In the genomic region with DNA sequence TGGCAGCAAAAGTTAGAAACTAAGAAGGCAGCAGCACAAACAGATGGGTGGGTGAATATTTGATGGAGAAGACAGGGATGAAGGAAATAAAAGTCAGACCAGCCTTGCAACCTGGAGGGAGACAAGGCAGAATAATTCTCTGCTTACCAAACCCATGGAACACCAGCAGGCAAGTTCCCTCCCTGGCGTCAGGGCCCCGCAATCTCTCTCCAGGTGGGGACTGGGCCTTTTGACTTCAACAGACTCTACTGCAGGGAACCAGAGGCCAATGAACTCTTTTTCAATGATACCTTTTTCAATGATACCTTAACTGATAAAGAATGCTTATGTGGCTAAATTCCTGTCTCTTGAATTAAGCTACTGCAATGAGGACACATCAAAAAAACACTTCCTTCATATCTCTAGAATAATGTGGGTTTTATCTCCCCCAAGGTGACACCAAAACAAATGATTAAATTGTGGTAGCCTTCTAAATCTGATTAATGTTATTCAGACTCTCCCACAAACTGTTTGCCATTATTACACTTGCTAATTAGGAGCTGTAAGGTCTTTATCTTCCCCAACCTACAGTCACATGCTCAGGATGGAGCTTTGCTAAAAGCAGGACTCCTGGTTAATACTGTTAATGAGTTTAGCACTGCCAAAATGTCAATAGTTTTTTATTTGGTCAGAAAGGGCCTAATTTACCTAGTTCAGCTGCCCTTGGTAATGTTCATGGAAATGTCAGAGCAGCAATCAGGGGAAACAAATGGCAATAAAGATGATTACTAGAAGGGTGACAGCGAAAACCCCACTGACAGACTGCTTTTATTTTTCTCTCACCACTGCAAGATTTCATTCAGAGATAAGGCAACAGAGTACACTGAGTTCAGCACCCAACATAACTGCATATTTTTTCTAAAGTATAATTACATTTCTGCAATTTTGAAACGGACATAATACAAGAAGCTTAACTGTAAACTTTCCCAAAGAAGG, we compare ENCODE assay signal across 22 cellular contexts.
A peak's percentile ranks its signal among the peaks of the same experiment; 100 is the strongest.
DNase-seq lines count a peak whose midpoint lies in the region; ATAC-seq, FAIRE-seq and TF ChIP-seq lines count a peak whose summit lies in the region.
"Had no signal": no experiment of that assay in that cellular context is flagged by ENCODE, and none has a peak within 500 bp of the region (broad histone marks: within the 10 kb centered on the region; RNA-seq: fewer than 3 reads in every experiment).

No MANE protein-coding gene starts in this region.

- CTCF ChIA-PET in IMR-90 (lab: Yijun Ruan, JAX): no interaction called here
- CTCF ChIA-PET in mammary epithelial cell (lab: Charles Lee; ENCODE audit: low non-redundant PET): no interaction called here

- no peak for ATAC-seq in IMR-90 (ENCODE audit: low read depth)
- no peak for ATAC-seq in GM18511 (IDR thresholded peaks at IDR 0.05; ENCODE audit: unreplicated experiment)
- ATAC-seq: left lobe of liver; naive thymus-derived CD8-positive, alpha-beta T cell; Panc1 had no signal

- H3K79me2 ChIP-seq in mammary epithelial cell (ENCODE audit: insufficient read depth, low read length): peaks cover 91% of the 10 kb centered on the region

- H3K4me1 ChIP-seq in IMR-90 (ENCODE audit: control insufficient read depth, insufficient read depth, low read length) (peaks cover 12% of the 10 kb centered on the region), mammary epithelial cell (ENCODE audit: insufficient read depth, low read length) (peaks cover 71% of the 10 kb centered on the region), kidney (ENCODE audit: control insufficient read depth in 1 of 2, insufficient read depth in 1 of 2, low read depth in 1 of 2, low read length in 2 of 2) (peaks cover 6 to 11% of the 10 kb centered on the region in 2 donors)

- in situ Hi-C loops in IMR-90 (cut with MboI; ENCODE audit: low sequenced_read_pairs): no loop called here
- in situ Hi-C loops in mammary epithelial cell (cut with MboI; ENCODE audit: low sequenced_read_pairs in 2 of 2): no loop called here

- H4K5ac ChIP-seq in IMR-90 (ENCODE audit: low read depth, low read length): no peak overlapping the region

- intact Hi-C loops in IMR-90 (cut with micrococcal nuclease) (no loop called here), mammary epithelial cell (cut with micrococcal nuclease) (no loop called here), kidney (cut with DNase I) (no loop called here)

- peak; percentile 58 for FAIRE-seq in kidney (lab: Jason Lieb, UNC)
- FAIRE-seq: GM18507 had no signal

- WGBS in IMR-90 (ENCODE audit: extremely low coverage in 2 of 2, insufficient read length in 1 of 2), 2 experiments: no CpG with 5 or more reads among the region's 4 CpGs
- WGBS in mammary epithelial cell (ENCODE audit: low coverage, missing lambda C conversion rate): 89% methylated on average over 4 of the region's 4 CpGs

- H2AFZ ChIP-seq in IMR-90 (replicated peaks; ENCODE audit: low read length, poor library complexity): no peak overlapping the region
- H2AFZ ChIP-seq in mammary epithelial cell (ENCODE audit: low read depth, low read length): no peak overlapping the region

- H3K27ac ChIP-seq in IMR-90 (ENCODE audit: insufficient read depth, low read length) (no peak overlapping the region), mammary epithelial cell (ENCODE audit: insufficient read depth, low read depth, low read length) (peak overlapping the region; percentile 36), kidney (ENCODE audit: low read depth in 2 of 2, low read length in 2 of 2) (no peak overlapping the region)
- H3K27ac ChIP-seq: BLaER1 treated with 17β-estradiol and CSF1 and Interleukin-3, amounts not matched to agents 10 nM and 100 nM; upper lobe of left lung; VCaP had no signal

- H3K18ac ChIP-seq in IMR-90 (ENCODE audit: low read depth, low read length): no peak overlapping the region; the same call in 1 of the 2 replicates

- no peak overlapping the region for H4K8ac ChIP-seq in IMR-90 (ENCODE audit: low read depth in 2 of 2, low read length in 2 of 2)

- H3K14ac ChIP-seq in IMR-90 (replicated peaks; ENCODE audit: low read depth, low read length): no peak overlapping the region

- no peaks in the 10 kb centered on the region for H3K27me3 ChIP-seq in IMR-90 (ENCODE audit: control insufficient read depth, insufficient read depth, low read length)
- H3K27me3 ChIP-seq in mammary epithelial cell (ENCODE audit: insufficient read depth, low read length): no peaks in the 10 kb centered on the region
- H3K27me3 ChIP-seq: upper lobe of left lung had no signal

- no peak overlapping the region for H3K56ac ChIP-seq in IMR-90 (ENCODE audit: extremely low read depth, insufficient read depth, low read length)

- BruUV-seq in IMR-90 (replicated peaks; lab: Mats Ljungman, UMichigan) (no TSS peak), mammary epithelial cell (replicated peaks; lab: Mats Ljungman, UMichigan) (no TSS peak)

- no peak overlapping the region for H2BK15ac ChIP-seq in IMR-90 (ENCODE audit: low read depth, low read length)

- DNase-seq in COR-L47 (lab: John Stamatoyannopoulos, UW) (peak; percentile 56), IMR-90 (no peak), mammary epithelial cell (no peak), kidney (no peak), NOMO-1 treated with DMSO at 0.1 percent for 48 hours (lab: John Stamatoyannopoulos, UW; ENCODE audit: unreplicated experiment) (no peak), islet precursor cell (no peak)
- no peak for DNase-seq in activated CD4-positive, alpha-beta T cell treated with anti-CD3 and anti-CD28 coated beads, Interleukin-2, amount 50 U/mL, for 4 hours
- DNase-seq: activated CD8-positive, alpha-beta memory T cell treated with anti-CD3 and anti-CD28 coated beads, Interleukin-2, amount 50 U/mL, for 4 hours; activated naive CD8-positive, alpha-beta T cell treated with anti-CD3 and anti-CD28 coated beads for 36 hours; Calu3; effector CD8-positive, alpha-beta T cell; naive thymus-derived CD8-positive, alpha-beta T cell; NCI-H1048; NCI-H2029; NCI-H345; upper lobe of left lung had no signal

- H3K9me1 ChIP-seq in IMR-90 (ENCODE audit: insufficient read depth, low read length): no peaks in the 10 kb centered on the region

- H3K36me3 ChIP-seq in IMR-90 (ENCODE audit: control insufficient read depth, insufficient read depth, low read length) (no peaks in the 10 kb centered on the region), mammary epithelial cell (ENCODE audit: insufficient read depth, low read length) (no peaks in the 10 kb centered on the region), kidney (ENCODE audit: control insufficient read depth in 1 of 2, insufficient read depth in 2 of 2, low read length in 2 of 2) (no peaks in the 10 kb centered on the region)
- H3K36me3 ChIP-seq: BLaER1 treated with 17β-estradiol and CSF1 and Interleukin-3, amounts not matched to agents 10 nM and 100 nM; upper lobe of left lung had no signal

- no peak overlapping the region for H2BK5ac ChIP-seq in IMR-90 (ENCODE audit: low read depth, low read length, poor library complexity, severe bottlenecking)

- dilution Hi-C loops in IMR-90 (cut with HindIII; ENCODE audit: low sequenced_read_pairs, unreplicated experiment): no loop called here
- dilution Hi-C loops in mammary epithelial cell (cut with HindIII; ENCODE audit: low sequenced_read_pairs): no loop called here

- TF ChIP-seq CTCF in IMR-90 (conservative IDR thresholded peaks at IDR 0.05; ENCODE audit: low read depth, low read length) (no peak), mammary epithelial cell (conservative IDR thresholded peaks at IDR 0.05 in 1 of 2, IDR thresholded peaks at IDR 0.05 in 1 of 2; ENCODE audit: extremely low read depth in 1 of 2, insufficient read depth in 1 of 2, low read depth in 1 of 2, low read length in 2 of 2) (no peak), kidney (IDR thresholded peaks at IDR 0.05; ENCODE audit: borderline replicate concordance, extremely low read depth, insufficient read depth) (no peak)

- peaks cover 21 to 63% of the 10 kb centered on the region in 2 experiments for H3K79me1 ChIP-seq in IMR-90 (ENCODE audit: low read depth in 1 of 2, low read length in 2 of 2)

- H2BK120ac ChIP-seq in IMR-90 (ENCODE audit: low read depth, low read length): no peak overlapping the region

- H3K4me2 ChIP-seq in IMR-90 (ENCODE audit: low read depth, low read length): no peak overlapping the region
- H3K4me2 ChIP-seq in mammary epithelial cell (ENCODE audit: insufficient read depth, low read depth, low read length): no peak overlapping the region
- H3K4me2 ChIP-seq: BLaER1 treated with 17β-estradiol and CSF1 and Interleukin-3, amounts not matched to agents 10 nM and 100 nM had no signal

- H2AK5ac ChIP-seq in IMR-90 (ENCODE audit: low read depth, low read length): no peak overlapping the region

- peak overlapping the region; percentile 4; the same call in 1 of the 2 replicates for H3K4ac ChIP-seq in IMR-90 (ENCODE audit: low read depth, low read length)

- no peak for TF ChIP-seq POLR2A in IMR-90 (IDR thresholded peaks at IDR 0.05; ENCODE audit: low read depth, low read length)

- POLR2A ChIA-PET in IMR-90 (lab: Charles Lee; ENCODE audit: unreplicated experiment): interaction anchor here (0.5 kb wide), 1 partner anchor 103 kb away, joined by 3 read pairs; no protein-coding TSS in a partner anchor

- H2AK9ac ChIP-seq in IMR-90 (replicated peaks; ENCODE audit: low read depth, low read length, poor library complexity): no peak overlapping the region

- no peak for TF ChIP-seq RAD21 in IMR-90 (IDR thresholded peaks at IDR 0.05; ENCODE audit: low read length)

- H4K20me1 ChIP-seq in IMR-90 (ENCODE audit: insufficient read depth, low read length): peaks cover 3% of the 10 kb centered on the region; the same call in 1 of the 2 replicates
- no peaks in the 10 kb centered on the region for H4K20me1 ChIP-seq in mammary epithelial cell (ENCODE audit: insufficient read depth, low read length)
- H4K20me1 ChIP-seq: BLaER1 treated with 17β-estradiol and CSF1 and Interleukin-3, amounts not matched to agents 10 nM and 100 nM had no signal

- H4K91ac ChIP-seq in IMR-90 (ENCODE audit: insufficient read depth, low read depth, low read length): no peak overlapping the region

- H3K4me3 ChIP-seq in IMR-90 (ENCODE audit: insufficient read depth, low read depth, low read length) (no peak overlapping the region), mammary epithelial cell (replicated peaks in 1 of 3; ENCODE audit: insufficient read depth in 1 of 3, low read depth in 2 of 3, low read length in 3 of 3) (no peak overlapping the region), kidney (ENCODE audit: low read length in 2 of 2) (no peak overlapping the region)
- H3K4me3 ChIP-seq: BLaER1 treated with 17β-estradiol and CSF1 and Interleukin-3, amounts not matched to agents 10 nM and 100 nM; upper lobe of left lung had no signal

- no peak overlapping the region for H3K23ac ChIP-seq in IMR-90 (ENCODE audit: low read depth, low read length)

- H3K9me3 ChIP-seq in IMR-90 (ENCODE audit: control insufficient read depth, insufficient read depth, low read length) (no peaks in the 10 kb centered on the region), mammary epithelial cell (replicated peaks; ENCODE audit: insufficient read depth, low read length) (no peaks in the 10 kb centered on the region), kidney (ENCODE audit: control insufficient read depth in 1 of 2, low read length in 2 of 2) (no peaks in the 10 kb centered on the region)
- H3K9me3 ChIP-seq: BLaER1 treated with 17β-estradiol and CSF1 and Interleukin-3, amounts not matched to agents 10 nM and 100 nM; upper lobe of left lung had no signal

- H3K9ac ChIP-seq in IMR-90 (ENCODE audit: low read depth, low read length) (no peak overlapping the region), mammary epithelial cell (ENCODE audit: insufficient read depth, low read length) (no peak overlapping the region), kidney (ENCODE audit: low read length in 2 of 2) (no peak overlapping the region)
- H3K9ac ChIP-seq: BLaER1 treated with 17β-estradiol and CSF1 and Interleukin-3, amounts not matched to agents 10 nM and 100 nM had no signal

- no peak overlapping the region for H2BK20ac ChIP-seq in IMR-90 (ENCODE audit: low read depth, low read length)
